ENCODE assay signal across 23 cellular contexts in the genomic region with DNA sequence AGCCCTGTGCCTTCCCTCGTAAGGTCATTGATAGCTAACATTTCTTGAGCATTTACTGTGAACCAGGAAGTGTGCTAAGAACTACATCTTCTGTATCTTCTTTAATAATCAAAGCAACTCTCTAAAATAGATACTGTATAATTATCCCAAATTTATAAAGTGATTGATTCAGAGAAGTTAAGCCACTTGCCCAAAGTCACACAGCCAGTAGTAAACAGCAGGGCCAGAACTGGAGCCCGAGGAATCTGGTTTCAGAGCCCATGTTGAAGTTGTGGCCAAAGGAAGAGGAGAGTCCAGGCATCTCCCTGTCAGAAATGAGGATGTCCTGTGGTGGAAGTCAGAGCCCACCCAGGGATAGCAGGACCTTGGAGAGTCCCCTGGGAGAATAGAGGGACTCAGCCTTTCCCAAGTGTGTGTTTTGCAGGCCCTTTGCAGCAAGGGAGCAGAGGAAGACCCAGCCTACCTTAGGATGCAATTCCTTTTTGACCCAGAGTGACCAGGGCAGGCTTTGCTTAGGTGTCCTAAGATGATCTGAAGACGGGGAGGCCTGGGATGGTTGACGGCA.
"Had no signal": no experiment of that assay in that cellular context is flagged by ENCODE, and none has a peak within 500 bp of the region (broad histone marks: within the 10 kb centered on the region; RNA-seq: fewer than 3 reads in every experiment).

No MANE protein-coding gene starts in this region.

- FAIRE-seq: HTR-8/SVneo, RCC 7860 had no signal

- DNase-seq: Kasumi-1, MM.1S, NCI-H1092 treated with DMSO at 0.1 percent for 48 hours, NCI-H1436, NCI-H187, NCI-H2029, NCI-H2081 treated with DMSO at 0.1 percent for 48 hours, NCI-H2171, NCI-H226, NCI-H446, NCI-H510A, NCI-H524 treated with DMSO at 0.1 percent for 48 hours, NCI-H69, NCI-H774, Right ventricle myocardium superior, RPMI8226, SIG-M5, T-helper 1 cell had no signal

- H3K9ac ChIP-seq: KMS-11 had no signal

- H3K27ac ChIP-seq: KMS-11, SJSA1, SK-N-MC had no signal

- H3K4me2 ChIP-seq: KMS-11 had no signal

- H3K36me3 ChIP-seq: SJSA1 had no signal

- H3K4me3 ChIP-seq: SJSA1, SK-N-MC had no signal

- H3K9me3 ChIP-seq: SJSA1 had no signal

- H3K27me3 ChIP-seq: SJSA1 had no signal
